Comparison of ENCODE assay signal across 21 cellular contexts in genomic region chr6:75438186-75438880, GRCh38. TPM values are rescaled to one million over a fixed set of nuclear protein-coding genes. Genes with fewer than 3 reads are reported as not detected.
DNase-seq lines count a peak whose midpoint lies in the region; ATAC-seq and TF ChIP-seq lines count a peak whose summit lies in the region.
"Had no signal": no experiment of that assay in that cellular context is flagged by ENCODE, and none has a peak within 500 bp of the region (broad histone marks: within the 10 kb centered on the region; RNA-seq: fewer than 3 reads in every experiment).

No MANE protein-coding gene starts in this region.

- H3K36me3 Mint-ChIP-seq in activated naive CD4-positive, alpha-beta T cell treated with anti-CD3 and anti-CD28 coated beads, Interleukin-2, amount 50 U/mL, for 72 hours: no peaks in the 10 kb centered on the region
- H3K36me3 Mint-ChIP-seq: activated CD4-positive, alpha-beta memory T cell treated with anti-CD3 and anti-CD28 coated beads for 36 hours had no signal

- H4K20me1 ChIP-seq in osteoblast (ENCODE audit: insufficient read depth, low read length): no peaks in the 10 kb centered on the region
- H4K20me1 ChIP-seq: BLaER1 treated with 17β-estradiol and CSF1 and Interleukin-3, amounts not matched to agents 10 nM and 100 nM had no signal

- no peak for TF ChIP-seq POLR2A in uterus (IDR thresholded peaks at IDR 0.05)

- H3K4me1 ChIP-seq in left ventricle myocardium inferior: peaks cover 69% of the 10 kb centered on the region
- H3K4me1 ChIP-seq in osteoblast (ENCODE audit: insufficient read depth, low read length): peaks cover 17% of the 10 kb centered on the region
- H3K4me1 ChIP-seq in uterus: peaks cover 4 to 7% of the 10 kb centered on the region in 2 donors

- H3K27ac ChIP-seq in left ventricle myocardium inferior (replicated peaks) (peak overlapping the region; percentile 85), osteoblast (ENCODE audit: low read depth, low read length) (no peak overlapping the region), uterus (peak overlapping the region; percentile 49 to 73)
- H3K27ac ChIP-seq: BLaER1 treated with 17β-estradiol and CSF1 and Interleukin-3, amounts not matched to agents 10 nM and 100 nM had no signal

- no peaks in the 10 kb centered on the region for H3K79me2 ChIP-seq in osteoblast (ENCODE audit: insufficient read depth, low read length)

- H3K4me2 ChIP-seq in osteoblast (ENCODE audit: insufficient read depth, low read length): no peak overlapping the region
- H3K4me2 ChIP-seq: BLaER1 treated with 17β-estradiol and CSF1 and Interleukin-3, amounts not matched to agents 10 nM and 100 nM had no signal

- no peaks in the 10 kb centered on the region for H3K9me3 Mint-ChIP-seq in activated naive CD4-positive, alpha-beta T cell treated with anti-CD3 and anti-CD28 coated beads, Interleukin-2, amount 50 U/mL, for 72 hours
- H3K9me3 Mint-ChIP-seq: activated CD4-positive, alpha-beta memory T cell treated with anti-CD3 and anti-CD28 coated beads for 36 hours had no signal

- H3K4me3 ChIP-seq in left ventricle myocardium inferior: peak overlapping the region; percentile 22
- H3K4me3 ChIP-seq in fibroblast of mammary gland (ENCODE audit: control insufficient read depth, low read depth, low read length): no peak overlapping the region
- H3K4me3 ChIP-seq in osteoblast (ENCODE audit: insufficient read depth, low read length): no peak overlapping the region
- no peak overlapping the region for H3K4me3 ChIP-seq in uterus
- H3K4me3 ChIP-seq: BLaER1 treated with 17β-estradiol and CSF1 and Interleukin-3, amounts not matched to agents 10 nM and 100 nM; suprapubic skin had no signal

- no peak for ATAC-seq in Right ventricle myocardium superior (ENCODE audit: poor library complexity)
- no peak for ATAC-seq in activated naive CD4-positive, alpha-beta T cell treated with anti-CD3 and anti-CD28 coated beads, Interleukin-2, amount 50 U/mL, for 72 hours
- ATAC-seq: WTC11 had no signal

- no peak overlapping the region for H2AFZ ChIP-seq in osteoblast (ENCODE audit: low read length)

- intact Hi-C loops in left ventricle myocardium inferior (cut with micrococcal nuclease): no loop called here
- intact Hi-C loops in Right ventricle myocardium superior (cut with DNase I): loop anchor here (5.0 to 10.0 kb wide), 2 partner anchors 54 to 64 kb away; partner anchors contain the start of gene FILIP1
- intact Hi-C loops in uterus (cut with DNase I; ENCODE audit: low total_unique reads): no loop called here

- DNase-seq in left ventricle myocardium inferior: no peak
- DNase-seq in Right ventricle myocardium superior: no peak
- peak; percentile 54 for DNase-seq in fibroblast of mammary gland (ENCODE audit: low read depth)
- DNase-seq in osteoblast (ENCODE audit: insufficient read length, low spot score, missing footprints): peak; percentile 63
- DNase-seq in uterus: no peak
- no peak for DNase-seq in activated naive CD4-positive, alpha-beta T cell treated with anti-CD3 and anti-CD28 coated beads, Interleukin-2, amount 50 U/mL, for 72 hours (ENCODE audit: low spot score in 2 of 2)
- no peak for DNase-seq in dedifferentiated amniotic fluid mesenchymal stem cell (ENCODE audit: extremely low spot score)
- no peak for DNase-seq in NCI-H146 treated with DMSO at 0.1 percent for 48 hours (lab: John Stamatoyannopoulos, UW; ENCODE audit: unreplicated experiment)
- DNase-seq: activated CD4-positive, alpha-beta memory T cell treated with anti-CD3 and anti-CD28 coated beads for 36 hours; activated naive CD4-positive, alpha-beta T cell treated with Interleukin-2 at 50 U/mL for 16 hours; activated T-cell treated with anti-CD3 and anti-CD28 coated beads, Interleukin-2, amount 50 U/mL, for 24 hours; anterior cingulate cortex; foreskin melanocyte; H9; midbrain; NCI-H1930; retina; stimulated activated CD4-positive, alpha-beta T cell treated with anti-CD3 and anti-CD28 coated beads, Interleukin-15, amount 100 ng/mL, for 24 hours had no signal

- no peak for TF ChIP-seq CTCF in left ventricle myocardium inferior (IDR thresholded peaks at IDR 0.05; ENCODE audit: borderline replicate concordance)
- TF ChIP-seq CTCF in fibroblast of mammary gland (conservative IDR thresholded peaks at IDR 0.05; ENCODE audit: control insufficient read depth, insufficient read depth, low read depth, low read length): no peak
- TF ChIP-seq CTCF in osteoblast (IDR thresholded peaks at IDR 0.05; ENCODE audit: extremely low read depth, low read depth, low read length): no peak
- TF ChIP-seq CTCF in uterus (IDR thresholded peaks at IDR 0.05): no peak

- H3K27me3 ChIP-seq in left ventricle myocardium inferior (ENCODE audit: low read depth) (no peaks in the 10 kb centered on the region), osteoblast (ENCODE audit: insufficient read depth, low read length) (no peaks in the 10 kb centered on the region), uterus (no peaks in the 10 kb centered on the region)
- H3K27me3 ChIP-seq: BLaER1 treated with 17β-estradiol and CSF1 and Interleukin-3, amounts not matched to agents 10 nM and 100 nM; suprapubic skin had no signal

- H3K27ac Mint-ChIP-seq in activated naive CD4-positive, alpha-beta T cell treated with anti-CD3 and anti-CD28 coated beads, Interleukin-2, amount 50 U/mL, for 72 hours: no peak overlapping the region
- H3K27ac Mint-ChIP-seq: activated CD4-positive, alpha-beta memory T cell treated with anti-CD3 and anti-CD28 coated beads for 36 hours; activated T-cell treated with anti-CD3 and anti-CD28 coated beads, Interleukin-2, amount 50 U/mL, for 24 hours; H9; WTC11 had no signal

- no peaks in the 10 kb centered on the region for H3K9me3 ChIP-seq in left ventricle myocardium inferior (replicated peaks)
- H3K9me3 ChIP-seq in osteoblast (ENCODE audit: low read depth, low read length): no peaks in the 10 kb centered on the region
- no peaks in the 10 kb centered on the region for H3K9me3 ChIP-seq in uterus
- H3K9me3 ChIP-seq: suprapubic skin had no signal

- H3K36me3 ChIP-seq in left ventricle myocardium inferior: no peaks in the 10 kb centered on the region
- H3K36me3 ChIP-seq in osteoblast (ENCODE audit: insufficient read depth, low read length): no peaks in the 10 kb centered on the region
- H3K36me3 ChIP-seq in uterus: no peaks in the 10 kb centered on the region
- H3K36me3 ChIP-seq: BLaER1 treated with 17β-estradiol and CSF1 and Interleukin-3, amounts not matched to agents 10 nM and 100 nM; suprapubic skin had no signal

RNA-seq across cellular contexts. Expression of gene FILIP1, which starts 55.3 kb away (rescaled TPM):
- total RNA-seq in left ventricle myocardium inferior (173 TPM), Right ventricle myocardium superior (160 TPM), osteoblast (under 0.01 and 0.29 TPM in 2 replicates), uterus (10 to 100 TPM in 2 of 4 donors, 1 to 10 TPM in 2; 4.7 to 23.1 (median 12.5) TPM)
- total RNA-seq in activated naive CD4-positive, alpha-beta T cell treated with anti-CD3 and anti-CD28 coated beads, Interleukin-2, amount 50 U/mL, for 72 hours: not detected
- total RNA-seq: activated CD4-positive, alpha-beta memory T cell treated with anti-CD3 and anti-CD28 coated beads for 36 hours had no signal

Comparison
In these comparisons a context has a peak if more than half of its experiments do, and no peak if none do; other contexts are left out.
1. DNase-seq: peak in fibroblast of mammary gland (single experiment) and osteoblast (single experiment); none in left ventricle myocardium inferior (single experiment), Right ventricle myocardium superior (single experiment), uterus (0 of 2), activated naive CD4-positive, alpha-beta T cell treated with anti-CD3 and anti-CD28 coated beads, Interleukin-2, amount 50 U/mL, for 72 hours (0 of 2), dedifferentiated amniotic fluid mesenchymal stem cell (single experiment) and NCI-H146 treated with DMSO at 0.1 percent for 48 hours (single experiment).